Comparison of ENCODE assay signal across 32 cellular contexts in genomic region chr15:36390491-36390890, GRCh38.
"Had no signal": no experiment of that assay in that cellular context is flagged by ENCODE, and none has a peak within 500 bp of the region (broad histone marks: within the 10 kb centered on the region; RNA-seq: fewer than 3 reads in every experiment).

No MANE protein-coding gene starts in this region.

- H3K4me1 Mint-ChIP-seq: activated CD4-positive, alpha-beta T cell treated with anti-CD3 and anti-CD28 coated beads for 36 hours; activated CD4-positive, alpha-beta T cell treated with anti-CD3 and anti-CD28 coated beads, Interleukin-2, amount 10 ng/mL, durations not matched to agents 24 days and 14 days; activated CD8-positive, alpha-beta memory T cell treated with anti-CD3 and anti-CD28 coated beads, Interleukin-2, amount 10 ng/mL, durations not matched to agents 7 days and 5 days; activated naive CD4-positive, alpha-beta T cell treated with anti-CD3 and anti-CD28 coated beads, Interleukin-2, amount 50 U/mL, for 24 hours; activated naive CD8-positive, alpha-beta T cell treated with anti-CD3 and anti-CD28 coated beads for 36 hours; activated naive CD8-positive, alpha-beta T cell treated with anti-CD3 and anti-CD28 coated beads, Interleukin-2, amount 50 U/mL, for 24 hours had no signal

- H3K27ac ChIP-seq: adrenal gland, body of pancreas, esophagus muscularis mucosa, gastroesophageal sphincter, heart right ventricle had no signal

- H3K27me3 ChIP-seq: adrenal gland, body of pancreas, esophagus muscularis mucosa, gastroesophageal sphincter, heart right ventricle had no signal

- H3K36me3 Mint-ChIP-seq: activated CD4-positive, alpha-beta memory T cell treated with anti-CD3 and anti-CD28 coated beads for 36 hours; activated CD8-positive, alpha-beta memory T cell treated with anti-CD3 and anti-CD28 coated beads, Interleukin-2, amount 10 ng/mL, durations not matched to agents 7 days and 5 days; activated naive CD4-positive, alpha-beta T cell treated with anti-CD3 and anti-CD28 coated beads, Interleukin-2, amount 50 U/mL, for 24 hours; activated naive CD8-positive, alpha-beta T cell treated with anti-CD3 and anti-CD28 coated beads for 36 hours had no signal

- H3K4me1 ChIP-seq: adrenal gland, body of pancreas, esophagus muscularis mucosa, gastroesophageal sphincter, heart right ventricle had no signal

- H3K9me3 ChIP-seq: adrenal gland, body of pancreas, esophagus muscularis mucosa, gastroesophageal sphincter, heart right ventricle had no signal

- H3K27ac Mint-ChIP-seq: activated CD4-positive, alpha-beta memory T cell treated with anti-CD3 and anti-CD28 coated beads for 36 hours; activated CD4-positive, alpha-beta T cell treated with anti-CD3 and anti-CD28 coated beads for 36 hours; activated CD4-positive, alpha-beta T cell treated with anti-CD3 and anti-CD28 coated beads, Interleukin-2, amount 10 ng/mL, durations not matched to agents 24 days and 14 days; activated CD8-positive, alpha-beta memory T cell treated with anti-CD3 and anti-CD28 coated beads, Interleukin-2, amount 10 ng/mL, durations not matched to agents 7 days and 5 days; activated CD8-positive, alpha-beta T cell treated with anti-CD3 and anti-CD28 coated beads, Interleukin-2, amount 10 ng/mL, durations not matched to agents 7 days and 5 days; activated naive CD4-positive, alpha-beta T cell treated with anti-CD3 and anti-CD28 coated beads for 36 hours; activated naive CD4-positive, alpha-beta T cell treated with anti-CD3 and anti-CD28 coated beads, Interleukin-2, amount 50 U/mL, for 24 hours; activated naive CD8-positive, alpha-beta T cell treated with anti-CD3 and anti-CD28 coated beads for 36 hours; activated naive CD8-positive, alpha-beta T cell treated with anti-CD3 and anti-CD28 coated beads, Interleukin-2, amount 50 U/mL, for 24 hours; activated T-helper 1 cell treated with anti-CD3 and anti-CD28 coated beads, Interleukin-12 subunit alpha, Interleukin-12 subunit beta, Interleukin-2, Interleukin-4 antibody, amounts not matched to agents 30 ng/mL and 10 ng/mL and 1 ng/mL, durations not matched to agents 14 hours and 24 hours and 36 hours; activated T-helper 2 cell treated with anti-CD3 and anti-CD28 coated beads, Interferon-gamma antibody, Interleukin-2, Interleukin-4, amounts not matched to agents 10 μg/mL and 5 μg/mL and 100 μg/mL, durations not matched to agents 14 hours and 24 hours and 36 hours; effector memory CD8-positive, alpha-beta T cell had no signal

- H3K9me3 Mint-ChIP-seq: activated CD4-positive, alpha-beta memory T cell treated with anti-CD3 and anti-CD28 coated beads for 36 hours; activated CD4-positive, alpha-beta T cell treated with anti-CD3 and anti-CD28 coated beads, Interleukin-2, amount 10 ng/mL, durations not matched to agents 24 days and 14 days; activated naive CD4-positive, alpha-beta T cell treated with anti-CD3 and anti-CD28 coated beads for 36 hours; activated naive CD4-positive, alpha-beta T cell treated with anti-CD3 and anti-CD28 coated beads, Interleukin-2, amount 50 U/mL, for 24 hours; activated naive CD8-positive, alpha-beta T cell treated with anti-CD3 and anti-CD28 coated beads for 36 hours; activated T-helper 1 cell treated with anti-CD3 and anti-CD28 coated beads, Interleukin-12 subunit alpha, Interleukin-12 subunit beta, Interleukin-2, Interleukin-4 antibody, amounts not matched to agents 30 ng/mL and 10 ng/mL and 1 ng/mL, durations not matched to agents 14 hours and 24 hours and 36 hours; activated T-helper 2 cell treated with anti-CD3 and anti-CD28 coated beads, Interferon-gamma antibody, Interleukin-2, Interleukin-4, amounts not matched to agents 10 μg/mL and 5 μg/mL and 100 μg/mL, durations not matched to agents 14 hours and 24 hours and 36 hours; effector memory CD8-positive, alpha-beta T cell had no signal

- ATAC-seq: activated CD4-positive, alpha-beta T cell treated with anti-CD3 and anti-CD28 coated beads for 36 hours; activated CD8-positive, alpha-beta memory T cell treated with anti-CD3 and anti-CD28 coated beads, Interleukin-2, amount 10 ng/mL, durations not matched to agents 7 days and 5 days; activated CD8-positive, alpha-beta T cell treated with anti-CD3 and anti-CD28 coated beads, Interleukin-2, amount 10 ng/mL, durations not matched to agents 7 days and 5 days; activated naive CD8-positive, alpha-beta T cell treated with anti-CD3 and anti-CD28 coated beads, Interleukin-2, amount 50 U/mL, for 24 hours; body of pancreas; effector memory CD8-positive, alpha-beta T cell; gastroesophageal sphincter; heart right ventricle had no signal

- H3K27me3 Mint-ChIP-seq: activated CD4-positive, alpha-beta memory T cell treated with anti-CD3 and anti-CD28 coated beads for 36 hours; activated CD4-positive, alpha-beta T cell treated with anti-CD3 and anti-CD28 coated beads for 36 hours; activated CD4-positive, alpha-beta T cell treated with anti-CD3 and anti-CD28 coated beads, Interleukin-2, amount 10 ng/mL, durations not matched to agents 24 days and 14 days; activated CD8-positive, alpha-beta memory T cell treated with anti-CD3 and anti-CD28 coated beads, Interleukin-2, amount 10 ng/mL, durations not matched to agents 7 days and 5 days; effector memory CD8-positive, alpha-beta T cell had no signal

- H3K4me3 ChIP-seq: adrenal gland, body of pancreas, esophagus muscularis mucosa, gastroesophageal sphincter, heart right ventricle had no signal

- H3K4me3 Mint-ChIP-seq: activated CD4-positive, alpha-beta memory T cell treated with anti-CD3 and anti-CD28 coated beads for 36 hours; activated CD4-positive, alpha-beta T cell treated with anti-CD3 and anti-CD28 coated beads for 36 hours; activated CD4-positive, alpha-beta T cell treated with anti-CD3 and anti-CD28 coated beads, Interleukin-2, amount 10 ng/mL, durations not matched to agents 24 days and 14 days; activated CD8-positive, alpha-beta memory T cell treated with anti-CD3 and anti-CD28 coated beads, Interleukin-2, amount 10 ng/mL, durations not matched to agents 7 days and 5 days; activated CD8-positive, alpha-beta T cell treated with anti-CD3 and anti-CD28 coated beads, Interleukin-2, amount 10 ng/mL, durations not matched to agents 7 days and 5 days; activated naive CD4-positive, alpha-beta T cell treated with anti-CD3 and anti-CD28 coated beads for 36 hours; activated naive CD4-positive, alpha-beta T cell treated with anti-CD3 and anti-CD28 coated beads, Interleukin-2, amount 50 U/mL, for 24 hours; activated naive CD8-positive, alpha-beta T cell treated with anti-CD3 and anti-CD28 coated beads for 36 hours; activated naive CD8-positive, alpha-beta T cell treated with anti-CD3 and anti-CD28 coated beads, Interleukin-2, amount 50 U/mL, for 24 hours; activated T-helper 1 cell treated with anti-CD3 and anti-CD28 coated beads, Interleukin-12 subunit alpha, Interleukin-12 subunit beta, Interleukin-2, Interleukin-4 antibody, amounts not matched to agents 30 ng/mL and 10 ng/mL and 1 ng/mL, durations not matched to agents 14 hours and 24 hours and 36 hours; effector memory CD8-positive, alpha-beta T cell had no signal

- H3K36me3 ChIP-seq: adrenal gland, esophagus muscularis mucosa, gastroesophageal sphincter, heart right ventricle had no signal

- DNase-seq: activated CD4-positive, alpha-beta memory T cell treated with anti-CD3 and anti-CD28 coated beads for 36 hours; activated CD4-positive, alpha-beta T cell treated with anti-CD3 and anti-CD28 coated beads for 36 hours; activated CD4-positive, alpha-beta T cell treated with anti-CD3 and anti-CD28 coated beads, Interleukin-2, amount 10 ng/mL, durations not matched to agents 24 days and 14 days; activated CD4-positive, CD25-positive, alpha-beta regulatory T cell; activated CD4-positive, CD25-positive, alpha-beta regulatory T cell treated with anti-CD3 and anti-CD28 coated beads, Interleukin-2, amount 50 U/mL, for 72 hours; activated CD8-positive, alpha-beta memory T cell treated with anti-CD3 and anti-CD28 coated beads, Interleukin-2, amount 10 ng/mL, durations not matched to agents 7 days and 5 days; activated CD8-positive, alpha-beta memory T cell treated with anti-CD3 and anti-CD28 coated beads, Interleukin-2, amount 50 U/mL, for 4 hours; activated CD8-positive, alpha-beta T cell treated with anti-CD3 and anti-CD28 coated beads, Interleukin-2, amount 10 ng/mL, durations not matched to agents 7 days and 5 days; activated effector memory CD4-positive, alpha-beta T cell treated with anti-CD3 and anti-CD28 coated beads, Interleukin-2, amount 50 U/mL, for 16 hours; activated naive CD4-positive, alpha-beta T cell treated with anti-CD3 and anti-CD28 coated beads for 36 hours; activated naive CD8-positive, alpha-beta T cell treated with anti-CD3 and anti-CD28 coated beads for 36 hours; activated naive CD8-positive, alpha-beta T cell treated with anti-CD3 and anti-CD28 coated beads, Interleukin-2, amount 50 U/mL, for 24 hours; activated T-cell treated with anti-CD3 and anti-CD28 coated beads, Interleukin-2, amount 50 U/mL, for 1 hour; activated T-cell treated with anti-CD3 and anti-CD28 coated beads, Interleukin-2, amount 50 U/mL, for 48 hours; adrenal gland; amygdala; aorta; body of pancreas; caudate nucleus; cortex of kidney; dermis blood vessel endothelial cell; effector CD4-positive, alpha-beta T cell; effector memory CD8-positive, alpha-beta T cell; erythroblast; foreskin melanocyte; heart right ventricle; T-helper 2 cell had no signal
